In genomic region chr15:67937153-67937761, GRCh38 we compare ENCODE assay signal across 13 cellular contexts.
DNase-seq lines count a peak whose midpoint lies in the region; ATAC-seq and TF ChIP-seq lines count a peak whose summit lies in the region.
"Had no signal": no experiment of that assay in that cellular context is flagged by ENCODE, and none has a peak within 500 bp of the region (broad histone marks: within the 10 kb centered on the region; RNA-seq: fewer than 3 reads in every experiment).

No MANE protein-coding gene starts in this region.

- POLR2A ChIA-PET in RWPE1 (lab: Yijun Ruan, JAX; ENCODE audit: low non-redundant PET): no interaction called here

- CTCF ChIA-PET in RWPE1 (lab: Yijun Ruan, JAX): no interaction called here

- TF ChIP-seq CTCF in RWPE1 (conservative IDR thresholded peaks at IDR 0.05; ENCODE audit: low read depth): no peak

- intact Hi-C loops in Right ventricle myocardium superior (cut with DNase I): no loop called here
- intact Hi-C loops in left cardiac atrium (cut with DNase I): no loop called here

- DNase-seq in Right ventricle myocardium superior: no peak
- no peak for DNase-seq in left cardiac atrium
- DNase-seq in RWPE1 (ENCODE audit: low spot score): peak; percentile 16
- DNase-seq in iPS-NIHi7 (ENCODE audit: extremely low spot score): peak; percentile 42
- no peak for DNase-seq in NCI-H2171 treated with DMSO at 0.1 percent for 48 hours (lab: John Stamatoyannopoulos, UW)
- DNase-seq in NCI-H446 (lab: John Stamatoyannopoulos, UW): no peak
- no peak for DNase-seq in pons (ENCODE audit: low spot score)
- DNase-seq: NCI-H446 treated with DMSO at 0.1 percent for 48 hours; stimulated activated CD4-positive, alpha-beta T cell treated with anti-CD3 and anti-CD28 coated beads, Interleukin-4, amount 100 ng/mL, for 4 hours; T-cell had no signal

- peak overlapping the region; percentile 31; the same call in 1 of the 2 replicates for H3K27ac ChIP-seq in RWPE1
- H3K27ac ChIP-seq: neutrophil, tibial nerve had no signal

- ATAC-seq in Right ventricle myocardium superior (ENCODE audit: poor library complexity) (peak; percentile 30), left cardiac atrium (no peak), HG03521 (IDR thresholded peaks at IDR 0.05; ENCODE audit: unreplicated experiment) (no peak)
- ATAC-seq: T-cell had no signal

Comparison
In these comparisons a context has a peak if more than half of its experiments do, and no peak if none do; other contexts are left out.
1. DNase-seq: peak in RWPE1 (single experiment) and iPS-NIHi7 (single experiment); none in Right ventricle myocardium superior (single experiment), left cardiac atrium (single experiment), NCI-H2171 treated with DMSO at 0.1 percent for 48 hours (single experiment), NCI-H446 (0 of 2) and pons (single experiment).